8 cellular contexts compared by ENCODE assay signal in the genomic region with DNA sequence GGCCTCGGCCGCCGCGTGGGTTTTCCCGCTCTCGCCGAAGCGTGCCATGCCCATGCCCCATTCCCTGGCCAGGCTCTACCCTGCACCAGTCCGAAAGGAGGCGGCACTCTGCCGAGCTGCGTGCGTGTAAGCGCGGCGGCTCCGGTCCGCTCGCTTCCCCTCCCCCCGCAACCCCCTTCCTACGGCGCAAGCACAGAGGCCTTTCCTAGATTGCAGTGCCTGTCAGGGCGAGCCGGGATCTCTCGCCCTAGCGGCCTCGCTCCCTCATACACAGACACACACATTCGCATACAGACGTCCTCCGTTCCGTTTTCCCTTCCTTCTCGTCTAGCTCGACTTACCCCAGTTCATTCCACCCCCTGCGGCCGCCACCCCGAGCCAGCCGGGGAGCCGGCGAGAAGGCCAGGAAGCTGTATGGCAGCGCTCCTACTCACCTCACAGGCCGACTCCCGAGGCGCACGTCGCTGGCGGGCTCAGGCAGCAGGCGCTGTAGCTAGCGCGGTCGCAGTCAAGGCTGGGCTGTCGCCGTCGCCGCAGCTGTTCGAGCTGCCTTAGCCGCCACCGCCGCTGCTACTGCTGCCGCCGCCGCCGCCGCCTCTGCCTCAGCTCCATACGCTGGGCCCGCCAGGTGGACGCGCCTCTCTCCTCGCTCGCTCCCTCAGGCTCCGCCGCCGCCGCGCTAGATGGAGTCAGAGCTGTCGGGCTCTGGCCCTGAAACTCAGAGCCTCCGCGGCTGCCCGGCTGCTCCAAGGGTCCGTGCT. TPM values are rescaled to one million over a fixed set of nuclear protein-coding genes. Genes with fewer than 3 reads are reported as not detected.
DNase-seq lines count a peak whose midpoint lies in the region; ATAC-seq and TF ChIP-seq lines count a peak whose summit lies in the region.

No MANE protein-coding gene starts in this region.

- no peak for TF ChIP-seq RAD21 in IMR-90 (IDR thresholded peaks at IDR 0.05; ENCODE audit: low read length)

- no peak overlapping the region for H2AK5ac ChIP-seq in IMR-90 (ENCODE audit: low read depth, low read length)

- H3K23ac ChIP-seq in IMR-90 (ENCODE audit: low read depth, low read length) = no peak overlapping the region

- no peak for TF ChIP-seq POLR2A in IMR-90 (IDR thresholded peaks at IDR 0.05; ENCODE audit: low read depth, low read length)

- ATAC-seq in GM21390 (IDR thresholded peaks at IDR 0.05; ENCODE audit: unreplicated experiment) = peak; percentile 65
- ATAC-seq in IMR-90 (ENCODE audit: low read depth) = peak; percentile 70
- ATAC-seq in lung (ENCODE audit: insufficient read depth, low FRiP score) = peak; percentile 63
- peak; percentile 83 for ATAC-seq in stimulated activated memory B cell treated with anti-CD40 and anti-IgM and Interleukin-4, amounts not matched to agents 10 μg/mL and 1 μg/mL and 100 μg/mL, for 72 hours

- DNase-seq in DMS53 (lab: John Stamatoyannopoulos, UW) (peak; percentile 86), IMR-90 (no peak), WERI-Rb-1 (peak; percentile 27), lung (ENCODE audit: low spot score) (peak; percentile 33), epidermal melanocyte (ENCODE audit: insufficient read length, low spot score) (no peak)

- no peaks in the 10 kb centered on the region for H3K36me3 ChIP-seq in IMR-90 (ENCODE audit: control insufficient read depth, insufficient read depth, low read length)
- H3K36me3 ChIP-seq in WERI-Rb-1 = no peaks in the 10 kb centered on the region
- H3K36me3 ChIP-seq in lung (ENCODE audit: control insufficient read depth in 2 of 2, insufficient read depth in 2 of 2, low read length in 2 of 2) = no peaks in the 10 kb centered on the region

- H3K9ac ChIP-seq in IMR-90 (ENCODE audit: low read depth, low read length) = no peak overlapping the region

- peaks cover 13% of the 10 kb centered on the region for H3K4me1 Mint-ChIP-seq in dendritic cell treated with granulocyte-macrophage colony-stimulating factor and Interleukin-4, amounts not matched to agents 40 ng/mL and 50 ng/mL, for 4 days (ENCODE audit: low read depth)
- H3K4me1 Mint-ChIP-seq in stimulated activated memory B cell treated with anti-CD40 and anti-IgM and Interleukin-4, amounts not matched to agents 10 μg/mL and 1 μg/mL and 100 μg/mL, for 72 hours = peaks cover 12% of the 10 kb centered on the region

- in situ Hi-C loops in IMR-90 (cut with MboI; ENCODE audit: low sequenced_read_pairs) = no loop called here

- peaks cover 34% of the 10 kb centered on the region for H3K27me3 Mint-ChIP-seq in dendritic cell treated with granulocyte-macrophage colony-stimulating factor and Interleukin-4, amounts not matched to agents 40 ng/mL and 50 ng/mL, for 4 days
- no peaks in the 10 kb centered on the region for H3K27me3 Mint-ChIP-seq in stimulated activated memory B cell treated with anti-CD40 and anti-IgM and Interleukin-4, amounts not matched to agents 10 μg/mL and 1 μg/mL and 100 μg/mL, for 72 hours

- H3K36me3 Mint-ChIP-seq in dendritic cell treated with granulocyte-macrophage colony-stimulating factor and Interleukin-4, amounts not matched to agents 40 ng/mL and 50 ng/mL, for 4 days (ENCODE audit: low read depth) = no peaks in the 10 kb centered on the region
- no peaks in the 10 kb centered on the region for H3K36me3 Mint-ChIP-seq in stimulated activated memory B cell treated with anti-CD40 and anti-IgM and Interleukin-4, amounts not matched to agents 10 μg/mL and 1 μg/mL and 100 μg/mL, for 72 hours

- H2BK120ac ChIP-seq in IMR-90 (ENCODE audit: low read depth, low read length) = no peak overlapping the region

- H2BK15ac ChIP-seq in IMR-90 (ENCODE audit: low read depth, low read length) = no peak overlapping the region

- H3K4me3 ChIP-seq in IMR-90 (ENCODE audit: insufficient read depth, low read depth, low read length) = peak overlapping the region; percentile 9; the same call in 1 of the 2 replicates
- H3K4me3 ChIP-seq in WERI-Rb-1 (ENCODE audit: low read depth, low read length) = no peak overlapping the region; the same call in 1 of the 2 replicates
- no peak overlapping the region for H3K4me3 ChIP-seq in lung

- no peak overlapping the region for H2AK9ac ChIP-seq in IMR-90 (replicated peaks; ENCODE audit: low read depth, low read length, poor library complexity)

- peaks cover 3% of the 10 kb centered on the region; the same call in 1 of the 2 replicates for H3K9me3 ChIP-seq in IMR-90 (ENCODE audit: control insufficient read depth, insufficient read depth, low read length)
- peaks cover 3% of the 10 kb centered on the region for H3K9me3 ChIP-seq in WERI-Rb-1 (ENCODE audit: severe bottlenecking)
- peaks cover 0 to 11% of the 10 kb centered on the region in 2 donors for H3K9me3 ChIP-seq in lung (ENCODE audit: control insufficient read depth in 2 of 2, insufficient read depth in 1 of 2, low read length in 1 of 2)

- no peak for TF ChIP-seq CTCF in IMR-90 (conservative IDR thresholded peaks at IDR 0.05; ENCODE audit: low read depth, low read length)
- no peak for TF ChIP-seq CTCF in WERI-Rb-1 (IDR thresholded peaks at IDR 0.05; ENCODE audit: low read depth, low read length)
- TF ChIP-seq CTCF in lung (IDR thresholded peaks at IDR 0.05; ENCODE audit: control extremely low read depth, extremely low read depth) = no peak

- H2BK5ac ChIP-seq in IMR-90 (ENCODE audit: low read depth, low read length, poor library complexity, severe bottlenecking) = no peak overlapping the region

- H3K27ac Mint-ChIP-seq in dendritic cell treated with granulocyte-macrophage colony-stimulating factor and Interleukin-4, amounts not matched to agents 40 ng/mL and 50 ng/mL, for 4 days = peak overlapping the region; percentile 65
- H3K27ac Mint-ChIP-seq in stimulated activated memory B cell treated with anti-CD40 and anti-IgM and Interleukin-4, amounts not matched to agents 10 μg/mL and 1 μg/mL and 100 μg/mL, for 72 hours = peak overlapping the region; percentile 97

- H4K8ac ChIP-seq in IMR-90 (ENCODE audit: low read depth in 2 of 2, low read length in 2 of 2) = no peak overlapping the region

- H2BK20ac ChIP-seq in IMR-90 (ENCODE audit: low read depth, low read length) = no peak overlapping the region

- 50% methylated on average over 27 of the region's 79 CpGs; no CpG with 5 or more reads in 1 of the 2 experiments for WGBS in IMR-90 (ENCODE audit: extremely low coverage in 2 of 2, insufficient read length in 1 of 2), 2 experiments
- 1 to 45% methylated on average over 41 to 79 of the region's 79 CpGs for WGBS in lung, 2 donors

- no peaks in the 10 kb centered on the region for H4K20me1 ChIP-seq in IMR-90 (ENCODE audit: insufficient read depth, low read length)

- CTCF ChIA-PET in IMR-90 (lab: Yijun Ruan, JAX) = no interaction called here

- H3K56ac ChIP-seq in IMR-90 (ENCODE audit: extremely low read depth, insufficient read depth, low read length) = no peak overlapping the region

- dilution Hi-C loops in IMR-90 (cut with HindIII; ENCODE audit: low sequenced_read_pairs, unreplicated experiment) = no loop called here

- peak overlapping the region; percentile 58 for H3K4me2 ChIP-seq in IMR-90 (ENCODE audit: low read depth, low read length)

- H3K27ac ChIP-seq in IMR-90 (ENCODE audit: insufficient read depth, low read length) (no peak overlapping the region), WERI-Rb-1 (no peak overlapping the region), lung (ENCODE audit: low read depth in 1 of 2, low read length in 1 of 2) (no peak overlapping the region)

- H3K4me1 ChIP-seq in IMR-90 (ENCODE audit: control insufficient read depth, insufficient read depth, low read length) = no peaks in the 10 kb centered on the region
- H3K4me1 ChIP-seq in lung (ENCODE audit: control insufficient read depth in 2 of 2, insufficient read depth in 2 of 2, low read length in 2 of 2) = peaks cover 0 to 5% of the 10 kb centered on the region in 2 donors

- intact Hi-C loops in IMR-90 (cut with micrococcal nuclease) = loop anchor here (5.0 kb wide), 1 partner anchor 353 kb away; no protein-coding TSS in a partner anchor
- intact Hi-C loops in dendritic cell treated with granulocyte-macrophage colony-stimulating factor and Interleukin-4, amounts not matched to agents 40 ng/mL and 50 ng/mL, for 4 days (cut with micrococcal nuclease) = no loop called here

- POLR2A ChIA-PET in IMR-90 (lab: Charles Lee; ENCODE audit: unreplicated experiment) = no interaction called here

- no peak overlapping the region for H4K91ac ChIP-seq in IMR-90 (ENCODE audit: insufficient read depth, low read depth, low read length)

- no peak overlapping the region for H3K4ac ChIP-seq in IMR-90 (ENCODE audit: low read depth, low read length)

- H3K9me3 Mint-ChIP-seq in dendritic cell treated with granulocyte-macrophage colony-stimulating factor and Interleukin-4, amounts not matched to agents 40 ng/mL and 50 ng/mL, for 4 days = no peaks in the 10 kb centered on the region
- no peaks in the 10 kb centered on the region for H3K9me3 Mint-ChIP-seq in stimulated activated memory B cell treated with anti-CD40 and anti-IgM and Interleukin-4, amounts not matched to agents 10 μg/mL and 1 μg/mL and 100 μg/mL, for 72 hours

- H3K9me1 ChIP-seq in IMR-90 (ENCODE audit: insufficient read depth, low read length) = no peaks in the 10 kb centered on the region

- BruUV-seq in IMR-90 (replicated peaks; lab: Mats Ljungman, UMichigan) = no TSS peak

- no peak overlapping the region for H3K14ac ChIP-seq in IMR-90 (replicated peaks; ENCODE audit: low read depth, low read length)

- H3K79me1 ChIP-seq in IMR-90 (ENCODE audit: low read depth in 1 of 2, low read length in 2 of 2) = no peaks in the 10 kb centered on the region

- H3K4me3 Mint-ChIP-seq in dendritic cell treated with granulocyte-macrophage colony-stimulating factor and Interleukin-4, amounts not matched to agents 40 ng/mL and 50 ng/mL, for 4 days = peak overlapping the region; percentile 84
- H3K4me3 Mint-ChIP-seq in stimulated activated memory B cell treated with anti-CD40 and anti-IgM and Interleukin-4, amounts not matched to agents 10 μg/mL and 1 μg/mL and 100 μg/mL, for 72 hours = peak overlapping the region; percentile 97

- H3K27me3 ChIP-seq in IMR-90 (ENCODE audit: control insufficient read depth, insufficient read depth, low read length) (peaks cover 12% of the 10 kb centered on the region), WERI-Rb-1 (ENCODE audit: insufficient read depth, low read depth, severe bottlenecking) (peaks cover 51% of the 10 kb centered on the region), lung (ENCODE audit: control insufficient read depth, insufficient read depth) (peaks cover 6% of the 10 kb centered on the region)

- no peak overlapping the region for H4K5ac ChIP-seq in IMR-90 (ENCODE audit: low read depth, low read length)

- H3K18ac ChIP-seq in IMR-90 (ENCODE audit: low read depth, low read length) = no peak overlapping the region

- H2AFZ ChIP-seq in IMR-90 (replicated peaks; ENCODE audit: low read length, poor library complexity) = peak overlapping the region; percentile 71

TF ChIP-seq in IMR-90, 13 proteins besides CTCF, POLR2A, EP300 and RAD21 (continues in another document):
- TF ChIP-seq CHD1 (IDR thresholded peaks at IDR 0.05; ENCODE audit: low read depth, low read length) (no peak), RFX5 (IDR thresholded peaks at IDR 0.05; ENCODE audit: low read depth, low read length) (no peak)

RNA-seq across cellular contexts. Expression of a gene that starts 0.6 kb away (rescaled TPM):
- total RNA-seq in IMR-90 (2012; rRNA removed) (under 0.01 TPM in 1 of 2 replicates, not detected in the other), lung (1 to 10 TPM in 1 of 2 donors, under 1 TPM in 1; 0.40 to 1.2 TPM)
- polyA plus RNA-seq in IMR-90 (2012; rRNA removed) (not detected in 2 replicates), lung (under 1 TPM; 0.08 to 0.13 TPM)
- not detected in 2 replicates for polyA plus RNA-seq in IMR-90 (2012; cell fraction: cytosol; rRNA removed)
- polyA plus RNA-seq in IMR-90 (2012; cell fraction: nucleus; rRNA removed; ENCODE audit: low replicate concordance) = not detected in 2 replicates

Comparison
In these comparisons a context has a peak if more than half of its experiments do, and no peak if none do; other contexts are left out.
1. DNase-seq: peak in DMS53 (single experiment), WERI-Rb-1 (single experiment) and lung (single experiment); none in IMR-90 (single experiment) and epidermal melanocyte (single experiment).
2. Peak in every context shown above with its lines, with median percentiles within 50 percentile points of each other: ATAC-seq.